19 cellular contexts compared by ENCODE assay signal in genomic region chr18:47873625-47874024, GRCh38. TPM values are rescaled to one million over a fixed set of nuclear protein-coding genes. Genes with fewer than 3 reads are reported as not detected.
A peak's percentile ranks its signal among the peaks of the same experiment; 100 is the strongest.
DNase-seq lines count a peak whose midpoint lies in the region; ATAC-seq, FAIRE-seq and TF ChIP-seq lines count a peak whose summit lies in the region.
"Had no signal": no experiment of that assay in that cellular context is flagged by ENCODE, and none has a peak within 500 bp of the region (broad histone marks: within the 10 kb centered on the region; RNA-seq: fewer than 3 reads in every experiment).

No MANE protein-coding gene starts in this region.

- intact Hi-C loops in activated naive CD4-positive, alpha-beta T cell treated with anti-CD3 and anti-CD28 coated beads for 36 hours (cut with micrococcal nuclease): loop anchor here (2.0 kb wide), 1 partner anchor 27 kb away; no protein-coding TSS in a partner anchor
- intact Hi-C loops in cardiac septum (cut with DNase I): no loop called here

- no peaks in the 10 kb centered on the region for H3K9me3 Mint-ChIP-seq in activated naive CD4-positive, alpha-beta T cell treated with anti-CD3 and anti-CD28 coated beads, Interleukin-2, amount 10 ng/mL, durations not matched to agents 7 days and 5 days
- no peaks in the 10 kb centered on the region for H3K9me3 Mint-ChIP-seq in activated naive CD4-positive, alpha-beta T cell treated with anti-CD3 and anti-CD28 coated beads for 36 hours
- H3K9me3 Mint-ChIP-seq: T-helper 1 cell treated with Interleukin-12 subunit alpha and Interleukin-12 subunit beta and Interleukin-4 antibody, amounts not matched to agents 30 μg/mL and 1 μg/mL, for 36 hours had no signal

- H3K27ac ChIP-seq in keratinocyte (ENCODE audit: control insufficient read depth, insufficient read depth, low read length): no peak overlapping the region
- H3K27ac ChIP-seq: body of pancreas, upper lobe of right lung had no signal

- peaks cover 56% of the 10 kb centered on the region for H3K79me2 ChIP-seq in keratinocyte (ENCODE audit: control insufficient read depth, insufficient read depth, low read length)

- H3K9ac ChIP-seq in keratinocyte (ENCODE audit: control insufficient read depth, extremely low read depth, insufficient read depth, low read length): no peak overlapping the region

- H3K27me3 ChIP-seq in keratinocyte (ENCODE audit: control insufficient read depth, extremely low read depth, insufficient read depth, low read length): no peaks in the 10 kb centered on the region
- H3K27me3 ChIP-seq: body of pancreas, upper lobe of right lung had no signal

- H3K4me3 ChIP-seq in keratinocyte (ENCODE audit: control insufficient read depth in 2 of 3, extremely low read depth in 1 of 3, insufficient read depth in 2 of 3, low read depth in 1 of 3, low read length in 3 of 3): no peak overlapping the region
- H3K4me3 ChIP-seq: body of pancreas, upper lobe of right lung had no signal

- peaks cover 22% of the 10 kb centered on the region for H3K36me3 Mint-ChIP-seq in activated naive CD4-positive, alpha-beta T cell treated with anti-CD3 and anti-CD28 coated beads, Interleukin-2, amount 10 ng/mL, durations not matched to agents 7 days and 5 days
- peaks cover 9% of the 10 kb centered on the region for H3K36me3 Mint-ChIP-seq in activated naive CD4-positive, alpha-beta T cell treated with anti-CD3 and anti-CD28 coated beads for 36 hours (ENCODE audit: low read depth)

- H3K36me3 ChIP-seq in keratinocyte (ENCODE audit: control insufficient read depth in 2 of 2, extremely low read depth in 1 of 2, insufficient read depth in 2 of 2, low read length in 2 of 2): peaks cover 0 to 5% of the 10 kb centered on the region in 2 experiments

- no peak for ATAC-seq in HG03025 (IDR thresholded peaks at IDR 0.05; ENCODE audit: low FRiP score, unreplicated experiment)
- ATAC-seq in GM21447 (IDR thresholded peaks at IDR 0.05; ENCODE audit: unreplicated experiment): no peak
- ATAC-seq: body of pancreas, HepG2, Right ventricle myocardium inferior, upper lobe of right lung had no signal

- CTCF ChIA-PET in activated naive CD4-positive, alpha-beta T cell treated with anti-CD3 and anti-CD28 coated beads, Interleukin-2, amount 10 ng/mL, durations not matched to agents 7 days and 5 days (lab: Charles Lee): no interaction called here
- CTCF ChIA-PET in activated naive CD4-positive, alpha-beta T cell treated with anti-CD3 and anti-CD28 coated beads for 36 hours (lab: Charles Lee): interaction anchor here (1.0 kb wide), 1 partner anchor 122 kb away, joined by 3 read pairs; no protein-coding TSS in a partner anchor

- H3K27ac Mint-ChIP-seq in activated naive CD4-positive, alpha-beta T cell treated with anti-CD3 and anti-CD28 coated beads, Interleukin-2, amount 10 ng/mL, durations not matched to agents 7 days and 5 days: peak overlapping the region; percentile 52
- no peak overlapping the region for H3K27ac Mint-ChIP-seq in activated naive CD4-positive, alpha-beta T cell treated with anti-CD3 and anti-CD28 coated beads for 36 hours
- H3K27ac Mint-ChIP-seq: T-helper 1 cell treated with Interleukin-12 subunit alpha and Interleukin-12 subunit beta and Interleukin-4 antibody, amounts not matched to agents 30 μg/mL and 1 μg/mL, for 36 hours had no signal

- no peak for DNase-seq in activated naive CD4-positive, alpha-beta T cell treated with anti-CD3 and anti-CD28 coated beads, Interleukin-2, amount 10 ng/mL, durations not matched to agents 7 days and 5 days
- DNase-seq in activated naive CD4-positive, alpha-beta T cell treated with anti-CD3 and anti-CD28 coated beads for 36 hours: no peak
- DNase-seq in NCI-H69 (lab: John Stamatoyannopoulos, UW) (peak; percentile 73), keratinocyte (ENCODE audit: low read depth, low spot score) (no peak), smooth muscle cell of the brain vasculature (ENCODE audit: low read depth, low spot score) (peak; percentile 43), cardiac septum (ENCODE audit: low spot score) (no peak)
- DNase-seq: activated CD4-positive, CD25-positive, alpha-beta regulatory T cell; activated naive CD4-positive, alpha-beta T cell; body of pancreas; erythroblast; NCI-H2029; NCI-H510A; stimulated activated naive CD4-positive, alpha-beta T cell treated with Interleukin-2 at 50 U/mL for 16 hours; upper lobe of right lung had no signal

- dilution Hi-C loops in keratinocyte (cut with MboI; ENCODE audit: extremely low pct_ligation_motif_present, low sequenced_read_pairs): no loop called here

- H3K9me1 ChIP-seq in keratinocyte (ENCODE audit: control insufficient read depth, extremely low read depth, insufficient read depth, low read length): no peaks in the 10 kb centered on the region

- no peak overlapping the region for H3K4me3 Mint-ChIP-seq in activated naive CD4-positive, alpha-beta T cell treated with anti-CD3 and anti-CD28 coated beads, Interleukin-2, amount 10 ng/mL, durations not matched to agents 7 days and 5 days
- no peak overlapping the region for H3K4me3 Mint-ChIP-seq in activated naive CD4-positive, alpha-beta T cell treated with anti-CD3 and anti-CD28 coated beads for 36 hours
- H3K4me3 Mint-ChIP-seq: T-helper 1 cell treated with Interleukin-12 subunit alpha and Interleukin-12 subunit beta and Interleukin-4 antibody, amounts not matched to agents 30 μg/mL and 1 μg/mL, for 36 hours had no signal

- peaks cover 11% of the 10 kb centered on the region for H3K4me1 ChIP-seq in keratinocyte (ENCODE audit: control insufficient read depth, extremely low read depth, insufficient read depth, low read length)

- no peaks in the 10 kb centered on the region for H3K9me3 ChIP-seq in keratinocyte (ENCODE audit: control insufficient read depth, low read depth, low read length)
- H3K9me3 ChIP-seq: body of pancreas, upper lobe of right lung had no signal

- no peak overlapping the region for H3K4me2 ChIP-seq in keratinocyte (ENCODE audit: control insufficient read depth, extremely low read depth, insufficient read depth, low read depth, low read length)

- peak; percentile 52 for FAIRE-seq in keratinocyte (lab: Jason Lieb, UNC)
- FAIRE-seq: HepG2 had no signal

- TF ChIP-seq CTCF in keratinocyte (optimal IDR thresholded peaks at IDR 0.05 in 1 of 3, IDR thresholded peaks at IDR 0.05 in 1 of 3, conservative IDR thresholded peaks at IDR 0.05 in 1 of 3; ENCODE audit: extremely low read depth in 1 of 3, insufficient read depth in 2 of 3, low read length in 3 of 3): no peak

- no peaks in the 10 kb centered on the region for H3K4me1 Mint-ChIP-seq in activated naive CD4-positive, alpha-beta T cell treated with anti-CD3 and anti-CD28 coated beads, Interleukin-2, amount 10 ng/mL, durations not matched to agents 7 days and 5 days
- H3K4me1 Mint-ChIP-seq in activated naive CD4-positive, alpha-beta T cell treated with anti-CD3 and anti-CD28 coated beads for 36 hours (ENCODE audit: low read depth): peaks cover 43% of the 10 kb centered on the region

- no peak overlapping the region for H2AFZ ChIP-seq in keratinocyte (ENCODE audit: control insufficient read depth, low read length)

- H4K20me1 ChIP-seq in keratinocyte (ENCODE audit: control insufficient read depth, extremely low read depth, insufficient read depth, low read length): peaks cover 7% of the 10 kb centered on the region

- H3K27me3 Mint-ChIP-seq in activated naive CD4-positive, alpha-beta T cell treated with anti-CD3 and anti-CD28 coated beads, Interleukin-2, amount 10 ng/mL, durations not matched to agents 7 days and 5 days: no peaks in the 10 kb centered on the region
- H3K27me3 Mint-ChIP-seq in activated naive CD4-positive, alpha-beta T cell treated with anti-CD3 and anti-CD28 coated beads for 36 hours (ENCODE audit: low read depth): no peaks in the 10 kb centered on the region

RNA-seq across cellular contexts. Expression of gene SMAD2, which starts 56.8 kb away (rescaled TPM):
- total RNA-seq in activated naive CD4-positive, alpha-beta T cell treated with anti-CD3 and anti-CD28 coated beads for 36 hours: 100 to 1,000 TPM; 106 to 116 TPM
- 69.9 to 87.1 TPM (median 80.2 TPM) in 3 replicates for polyA plus RNA-seq in keratinocyte
- polyA plus RNA-seq in keratinocyte (2011; ENCODE audit: low read depth): 81.2 TPM
- 75.3 and 131 TPM in 2 replicates for polyA plus RNA-seq in keratinocyte (2011; cell fraction: cytosol; rRNA removed)
- 54.5 and 60.1 TPM in 2 replicates for polyA plus RNA-seq in keratinocyte (2011; cell fraction: nucleus; rRNA removed)
- polyA plus RNA-seq in keratinocyte (2012; ENCODE audit: low replicate concordance): 68.2 and 73.1 TPM in 2 replicates
- 35.2 to 158 TPM (median 84.9 TPM) in 3 replicates for polyA minus RNA-seq in keratinocyte
- polyA minus RNA-seq in keratinocyte (2011; cell fraction: cytosol; rRNA and poly(A)+ RNA removed): 71.6 TPM
- polyA minus RNA-seq in keratinocyte (2011; cell fraction: nucleus; rRNA and poly(A)+ RNA removed): 27.5 and 70.2 TPM in 2 replicates
- 104 TPM for total RNA-seq in cardiac septum

Comparison
In these comparisons a context has a peak if more than half of its experiments do, and no peak if none do; other contexts are left out.
1. DNase-seq: peak in NCI-H69 (single experiment) and smooth muscle cell of the brain vasculature (single experiment); none in activated naive CD4-positive, alpha-beta T cell treated with anti-CD3 and anti-CD28 coated beads, Interleukin-2, amount 10 ng/mL, durations not matched to agents 7 days and 5 days (single experiment), activated naive CD4-positive, alpha-beta T cell treated with anti-CD3 and anti-CD28 coated beads for 36 hours (single experiment), keratinocyte (single experiment) and cardiac septum (single experiment).